Comparison of ENCODE assay signal across 1 cellular context in genomic region chr12:1825382-1826102, GRCh38.
TF ChIP-seq lines count a peak whose summit lies in the region.

No MANE protein-coding gene starts in this region.

TF ChIP-seq in HepG2, 621 proteins besides CTCF, POLR2A, EP300 and RAD21 (continued from another document and continues in another):
- TF ChIP-seq ZNF687 (CRISPR knock-in tag; IDR thresholded peaks at IDR 0.05) (peak; percentile 88), HNF4A (CRISPR knock-in tag; IDR thresholded peaks at IDR 0.05) (peak; percentile 90), ZNF740 (CRISPR knock-in tag; IDR thresholded peaks at IDR 0.05) (no peak), TEAD3 (CRISPR knock-in tag; optimal IDR thresholded peaks at IDR 0.05; ENCODE audit: borderline replicate concordance) (peak; percentile 40), ZNF781 (CRISPR knock-in tag; IDR thresholded peaks at IDR 0.05; ENCODE audit: borderline replicate concordance, not compliant biosample characterization) (no peak), ZNF441 (CRISPR knock-in tag; IDR thresholded peaks at IDR 0.05; ENCODE audit: borderline replicate concordance) (0 out of 2 replicates have a peak, but pooled peaks have one; percentile 42), NFKBIZ (CRISPR knock-in tag; IDR thresholded peaks at IDR 0.05) (no peak), GATAD2A (CRISPR knock-in tag; IDR thresholded peaks at IDR 0.05) (peak; percentile 67), PAWR (CRISPR knock-in tag; IDR thresholded peaks at IDR 0.05; ENCODE audit: borderline replicate concordance) (no peak), ZBTB40 (IDR thresholded peaks at IDR 0.05) (no peak), ZBTB40 (CRISPR knock-in tag; IDR thresholded peaks at IDR 0.05) (peak; percentile 53), ISX (CRISPR knock-in tag; conservative IDR thresholded peaks at IDR 0.05) (no peak), TBX2 (CRISPR knock-in tag; IDR thresholded peaks at IDR 0.05; ENCODE audit: borderline replicate concordance) (peak; percentile 32; the same call in 1 of the 2 replicates), NR3C1 (CRISPR knock-in tag; IDR thresholded peaks at IDR 0.05) (no peak), ZNF431 (CRISPR knock-in tag; IDR thresholded peaks at IDR 0.05; ENCODE audit: borderline replicate concordance, low read depth) (0 out of 2 replicates have a peak, but pooled peaks have one; percentile 61), ARID3A (IDR thresholded peaks at IDR 0.05; ENCODE audit: low read depth, low read length) (0 out of 2 replicates have a peak, but pooled peaks have one; percentile 36), HDAC1 (CRISPR knock-in tag; IDR thresholded peaks at IDR 0.05) (peak; percentile 55), BCL6 (CRISPR knock-in tag; IDR thresholded peaks at IDR 0.05) (peak; percentile 57; the same call in 1 of the 2 replicates), ZNF563 (CRISPR knock-in tag; IDR thresholded peaks at IDR 0.05) (0 out of 2 replicates have a peak, but pooled peaks have one; percentile 22), MIER2 (CRISPR knock-in tag; IDR thresholded peaks at IDR 0.05) (peak; percentile 80), ZNF589 (CRISPR knock-in tag; conservative IDR thresholded peaks at IDR 0.05) (0 out of 2 replicates have a peak, but pooled peaks have one; percentile 43), MNT (IDR thresholded peaks at IDR 0.05) (0 out of 2 replicates have a peak, but pooled peaks have one; percentile 25), ZNF644 (CRISPR knock-in tag; IDR thresholded peaks at IDR 0.05; ENCODE audit: low read depth) (peak; percentile 48; the same call in 1 of the 2 replicates), GMEB1 (CRISPR knock-in tag; IDR thresholded peaks at IDR 0.05; ENCODE audit: borderline replicate concordance) (0 out of 2 replicates have a peak, but pooled peaks have one; percentile 20), ZGPAT (CRISPR knock-in tag; IDR thresholded peaks at IDR 0.05) (0 out of 2 replicates have a peak, but pooled peaks have one; percentile 33), TFE3 (CRISPR knock-in tag; IDR thresholded peaks at IDR 0.05) (0 out of 2 replicates have a peak, but pooled peaks have one; percentile 24)
